1 cellular context compared by ENCODE assay signal in the genomic region with DNA sequence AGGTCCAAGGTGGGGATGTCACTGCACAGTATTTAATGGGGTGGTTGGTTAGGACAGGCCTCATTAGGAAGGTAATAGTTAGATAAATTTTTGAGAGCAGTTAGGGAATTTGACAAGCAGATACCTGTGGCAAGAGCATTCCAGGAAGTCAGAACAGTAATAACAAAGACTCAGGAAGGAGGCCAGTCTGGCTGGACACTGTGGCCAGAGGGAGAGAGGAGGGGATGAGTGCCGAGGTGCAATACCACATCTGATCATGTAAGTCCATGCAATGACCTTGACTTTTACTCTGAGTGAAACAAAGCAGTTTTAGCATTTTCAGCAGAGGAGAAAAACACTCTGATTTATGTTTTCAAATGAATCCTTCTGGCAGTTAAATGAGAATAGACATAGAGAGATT.
TF ChIP-seq lines count a peak whose summit lies in the region.

No MANE protein-coding gene starts in this region.

TF ChIP-seq in HepG2, 621 proteins besides CTCF, POLR2A, EP300 and RAD21 (continued from another document):
- TF ChIP-seq TSC22D2 (CRISPR knock-in tag; IDR thresholded peaks at IDR 0.05; ENCODE audit: borderline replicate concordance) (no peak), ZBTB3 (CRISPR knock-in tag; IDR thresholded peaks at IDR 0.05; ENCODE audit: borderline replicate concordance, low read depth) (no peak)
